In genomic region chr19:51691122-51692064, GRCh38 we compare ENCODE assay signal across 8 cellular contexts. TPM values are rescaled to one million over a fixed set of nuclear protein-coding genes. Genes with fewer than 3 reads are reported as not detected.
DNase-seq lines count a peak whose midpoint lies in the region; ATAC-seq and TF ChIP-seq lines count a peak whose summit lies in the region.

No MANE protein-coding gene starts in this region.

- no peak overlapping the region for H2AFZ ChIP-seq in osteoblast (ENCODE audit: low read length)

- H3K4me1 ChIP-seq in osteoblast (ENCODE audit: insufficient read depth, low read length) = peaks cover 38% of the 10 kb centered on the region

- H3K4me2 ChIP-seq in osteoblast (ENCODE audit: insufficient read depth, low read length) = peak overlapping the region; percentile 95

- H3K9me3 ChIP-seq in osteoblast (ENCODE audit: low read depth, low read length) = no peaks in the 10 kb centered on the region

- H3K4me3 ChIP-seq in epithelial cell of esophagus (ENCODE audit: low read length) = peak overlapping the region; percentile 85
- peak overlapping the region; percentile 84 for H3K4me3 ChIP-seq in osteoblast (ENCODE audit: insufficient read depth, low read length)

- H4K20me1 ChIP-seq in osteoblast (ENCODE audit: insufficient read depth, low read length) = peaks cover 55% of the 10 kb centered on the region

- CTCF ChIA-PET in RWPE1 (lab: Yijun Ruan, JAX) = no interaction called here

- H3K27me3 ChIP-seq in osteoblast (ENCODE audit: insufficient read depth, low read length) = no peaks in the 10 kb centered on the region

- H3K36me3 ChIP-seq in osteoblast (ENCODE audit: insufficient read depth, low read length) = peaks cover 34% of the 10 kb centered on the region

- peak; percentile 15 for DNase-seq in GM10266 (ENCODE audit: extremely low spot score)
- no peak for DNase-seq in RWPE1 (ENCODE audit: low spot score)
- peak; percentile 18 for DNase-seq in epithelial cell of esophagus (ENCODE audit: low read depth)
- peak; percentile 85 for DNase-seq in osteoblast (ENCODE audit: insufficient read length, low spot score, missing footprints)
- no peak for DNase-seq in LoVo (ENCODE audit: low spot score)
- no peak for DNase-seq in NCI-H1048 (lab: John Stamatoyannopoulos, UW)

- H3K79me2 ChIP-seq in osteoblast (ENCODE audit: insufficient read depth, low read length) = peaks cover 88% of the 10 kb centered on the region

- TF ChIP-seq CTCF in GM10266 (IDR thresholded peaks at IDR 0.05; ENCODE audit: control insufficient read depth, insufficient read depth, low read depth, missing control alignments) (no peak), RWPE1 (conservative IDR thresholded peaks at IDR 0.05; ENCODE audit: low read depth) (no peak), epithelial cell of esophagus (IDR thresholded peaks at IDR 0.05; ENCODE audit: insufficient read depth, low read depth, low read length, missing control alignments) (no peak), osteoblast (IDR thresholded peaks at IDR 0.05; ENCODE audit: extremely low read depth, low read depth, low read length) (no peak)

- no peak for ATAC-seq in GM19324 (IDR thresholded peaks at IDR 0.05; ENCODE audit: low FRiP score, unreplicated experiment)
- no peak for ATAC-seq in GM21619 (IDR thresholded peaks at IDR 0.05; ENCODE audit: unreplicated experiment)

- H3K27ac ChIP-seq in RWPE1 (peak overlapping the region; percentile 99), osteoblast (ENCODE audit: low read depth, low read length) (peak overlapping the region; percentile 61)

- POLR2A ChIA-PET in RWPE1 (lab: Yijun Ruan, JAX; ENCODE audit: low non-redundant PET) = interaction anchor here (1.5 kb wide), 1 partner anchor 13 kb away, joined by 3 read pairs; no protein-coding TSS in a partner anchor

RNA-seq across cellular contexts. Expression of gene SPACA6, which starts 1.7 kb away (rescaled TPM):
- total RNA-seq in osteoblast = 9.4 and 12.7 TPM in 2 replicates

RNA-seq across cellular contexts. Expression of gene HAS1, which starts 32.4 kb away (rescaled TPM):
- total RNA-seq in osteoblast = 5.4 and 6.2 TPM in 2 replicates

RNA-seq across cellular contexts. Expression of gene SIGLEC14, which starts 44.8 kb away (rescaled TPM):
- not detected in 2 replicates for total RNA-seq in osteoblast

Comparison
In these comparisons a context has a peak if more than half of its experiments do, and no peak if none do; other contexts are left out.
1. DNase-seq: peak in GM10266 (single experiment), epithelial cell of esophagus (single experiment) and osteoblast (single experiment); none in RWPE1 (single experiment), LoVo (single experiment) and NCI-H1048 (single experiment).